ENCODE assay signal across 11 cellular contexts in genomic region chr2:67845557-67846114, GRCh38.
DNase-seq lines count a peak whose midpoint lies in the region; ATAC-seq and TF ChIP-seq lines count a peak whose summit lies in the region.
"Had no signal": no experiment of that assay in that cellular context is flagged by ENCODE, and none has a peak within 500 bp of the region (broad histone marks: within the 10 kb centered on the region; RNA-seq: fewer than 3 reads in every experiment).

No MANE protein-coding gene starts in this region.

- peaks cover 55% of the 10 kb centered on the region for H3K4me1 Mint-ChIP-seq in nephron
- no peaks in the 10 kb centered on the region for H3K4me1 Mint-ChIP-seq in activated T-cell treated with anti-CD3 and anti-CD28 coated beads, Interleukin-2, amount 50 U/mL, for 72 hours (ENCODE audit: low read depth)

- peak overlapping the region; percentile 4 to 67 (median 26) for H3K4me3 Mint-ChIP-seq in nephron
- no peak overlapping the region for H3K4me3 Mint-ChIP-seq in activated T-cell treated with anti-CD3 and anti-CD28 coated beads, Interleukin-2, amount 50 U/mL, for 72 hours

- no peaks in the 10 kb centered on the region for H3K36me3 Mint-ChIP-seq in nephron (ENCODE audit: low read depth)
- H3K36me3 Mint-ChIP-seq in activated T-cell treated with anti-CD3 and anti-CD28 coated beads, Interleukin-2, amount 50 U/mL, for 72 hours (ENCODE audit: insufficient read depth in 2 of 2) = no peaks in the 10 kb centered on the region

- H3K27me3 ChIP-seq in ascending aorta (no peaks in the 10 kb centered on the region), uterus (no peaks in the 10 kb centered on the region)
- H3K27me3 ChIP-seq in effector memory CD4-positive, alpha-beta T cell (replicated peaks; ENCODE audit: control insufficient read depth, insufficient read depth, low read length, poor library complexity, severe bottlenecking) = no peaks in the 10 kb centered on the region
- H3K27me3 ChIP-seq: left lung had no signal

- H3K9me3 Mint-ChIP-seq in nephron = no peaks in the 10 kb centered on the region
- H3K9me3 Mint-ChIP-seq in activated T-cell treated with anti-CD3 and anti-CD28 coated beads, Interleukin-2, amount 50 U/mL, for 72 hours = no peaks in the 10 kb centered on the region
- H3K9me3 Mint-ChIP-seq: neural crest cell had no signal

- peak overlapping the region; percentile 26 to 35 for H3K27ac ChIP-seq in ascending aorta
- peak overlapping the region; percentile 54 to 66 for H3K27ac ChIP-seq in uterus
- H3K27ac ChIP-seq in effector memory CD4-positive, alpha-beta T cell (ENCODE audit: insufficient read depth, low read length, poor library complexity, severe bottlenecking) = no peak overlapping the region
- H3K27ac ChIP-seq: left lung had no signal

- no peaks in the 10 kb centered on the region for H3K36me3 ChIP-seq in ascending aorta
- no peaks in the 10 kb centered on the region for H3K36me3 ChIP-seq in uterus
- no peaks in the 10 kb centered on the region for H3K36me3 ChIP-seq in effector memory CD4-positive, alpha-beta T cell (ENCODE audit: control insufficient read depth, insufficient read depth, low read length)
- H3K36me3 ChIP-seq: left lung, tibial nerve had no signal

- H3K4me3 ChIP-seq in ascending aorta = no peak overlapping the region
- no peak overlapping the region for H3K4me3 ChIP-seq in uterus
- no peak overlapping the region for H3K4me3 ChIP-seq in effector memory CD4-positive, alpha-beta T cell (ENCODE audit: insufficient read depth, low read depth, low read length, poor library complexity, severe bottlenecking)
- H3K4me3 ChIP-seq: left lung had no signal

- peaks cover 7% of the 10 kb centered on the region for H3K27me3 Mint-ChIP-seq in nephron (ENCODE audit: low read depth)
- H3K27me3 Mint-ChIP-seq in activated T-cell treated with anti-CD3 and anti-CD28 coated beads, Interleukin-2, amount 50 U/mL, for 72 hours (ENCODE audit: low read depth) = peaks cover 30% of the 10 kb centered on the region

- TF ChIP-seq CTCF in ascending aorta (IDR thresholded peaks at IDR 0.05) = no peak
- TF ChIP-seq CTCF in nephron (IDR thresholded peaks at IDR 0.05; ENCODE audit: unreplicated experiment in 3 of 3) = no peak
- no peak for TF ChIP-seq CTCF in uterus (IDR thresholded peaks at IDR 0.05)

- no peaks in the 10 kb centered on the region for H3K9me3 ChIP-seq in ascending aorta
- no peaks in the 10 kb centered on the region for H3K9me3 ChIP-seq in uterus
- H3K9me3 ChIP-seq in effector memory CD4-positive, alpha-beta T cell (ENCODE audit: control insufficient read depth, low read length) = no peaks in the 10 kb centered on the region
- H3K9me3 ChIP-seq: left lung, tibial nerve had no signal

- DNase-seq in NCI-H748 treated with DMSO at 0.1 percent for 48 hours (lab: John Stamatoyannopoulos, UW) = peak; percentile 40
- no peak for DNase-seq in NCI-H748 (lab: John Stamatoyannopoulos, UW; ENCODE audit: unreplicated experiment)
- no peak for DNase-seq in ascending aorta (ENCODE audit: low spot score in 2 of 2)
- DNase-seq in uterus = peak in 1 of 2 donors; percentile 16
- DNase-seq in activated T-cell treated with anti-CD3 and anti-CD28 coated beads, Interleukin-2, amount 50 U/mL, for 72 hours = no peak
- no peak for DNase-seq in effector memory CD4-positive, alpha-beta T cell

- peak overlapping the region; percentile 96 to 98 (median 96) for H3K27ac Mint-ChIP-seq in nephron
- H3K27ac Mint-ChIP-seq in activated T-cell treated with anti-CD3 and anti-CD28 coated beads, Interleukin-2, amount 50 U/mL, for 72 hours = no peak overlapping the region

- no peak for ATAC-seq in GM21360 (IDR thresholded peaks at IDR 0.05; ENCODE audit: unreplicated experiment)
- no peak for ATAC-seq in activated T-cell treated with anti-CD3 and anti-CD28 coated beads, Interleukin-2, amount 50 U/mL, for 72 hours (replicated peaks in 1 of 2)

- intact Hi-C loops in ascending aorta (cut with DNase I) = loop anchor here (1.0 to 10.0 kb wide), 6 partner anchors 25 to 1001 kb away; no protein-coding TSS in a partner anchor
- intact Hi-C loops in uterus (cut with DNase I; ENCODE audit: low total_unique reads) = loop anchor here (10.0 kb wide), 1 partner anchor 1421 kb away; no protein-coding TSS in a partner anchor

- peaks cover 0 to 2% of the 10 kb centered on the region in 2 donors for H3K4me1 ChIP-seq in ascending aorta
- H3K4me1 ChIP-seq in uterus = no peaks in the 10 kb centered on the region
- H3K4me1 ChIP-seq in effector memory CD4-positive, alpha-beta T cell (ENCODE audit: control insufficient read depth, insufficient read depth, low read length, poor library complexity, severe bottlenecking) = no peaks in the 10 kb centered on the region

- no peak for TF ChIP-seq POLR2A in uterus (IDR thresholded peaks at IDR 0.05)

Comparison
In these comparisons a context has a peak if more than half of its experiments do, and no peak if none do; other contexts are left out.
1. H3K4me3 Mint-ChIP-seq: peak in nephron (3 of 3); none in activated T-cell treated with anti-CD3 and anti-CD28 coated beads, Interleukin-2, amount 50 U/mL, for 72 hours (0 of 2).